Comparison of ENCODE assay signal across 30 cellular contexts in genomic region chr3:123832712-123833397, GRCh38.
"Had no signal": no experiment of that assay in that cellular context is flagged by ENCODE, and none has a peak within 500 bp of the region (broad histone marks: within the 10 kb centered on the region; RNA-seq: fewer than 3 reads in every experiment).

No MANE protein-coding gene starts in this region.

- H3K4me3 ChIP-seq: body of pancreas, colonic mucosa, dorsolateral prefrontal cortex, esophagus squamous epithelium, gastrocnemius medialis, left lung, lung, spleen, thyroid gland had no signal

- DNase-seq: activated CD4-positive, alpha-beta T cell treated with anti-CD3 and anti-CD28 coated beads, Interleukin-2, amount 10 ng/mL, durations not matched to agents 7 days and 5 days; activated CD4-positive, CD25-positive, alpha-beta regulatory T cell treated with anti-CD3 and anti-CD28 coated beads, Interleukin-2, amount 50 U/mL, for 72 hours; activated CD8-positive, alpha-beta memory T cell treated with anti-CD3 and anti-CD28 coated beads, Interleukin-2, amount 10 ng/mL, durations not matched to agents 7 days and 5 days; activated CD8-positive, alpha-beta T cell treated with anti-CD3 and anti-CD28 coated beads for 36 hours; activated effector memory CD4-positive, alpha-beta T cell treated with anti-CD3 and anti-CD28 coated beads, Interleukin-2, amount 50 U/mL, for 16 hours; activated naive CD4-positive, alpha-beta T cell treated with anti-CD3 and anti-CD28 coated beads, Interleukin-2, amount 10 ng/mL, durations not matched to agents 7 days and 5 days; activated T-cell treated with anti-CD3 and anti-CD28 coated beads for 4 hours; amygdala; body of pancreas; caudate nucleus; colonic mucosa; dorsolateral prefrontal cortex; esophagus squamous epithelium; gastrocnemius medialis; head of caudate nucleus; hypothalamus; kidney; left lung; natural killer cell; spleen; stimulated activated CD4-positive, alpha-beta T cell treated with anti-CD3 and anti-CD28 coated beads, Interleukin-4, amount 100 ng/mL, for 1 hour; stimulated activated naive CD8-positive, alpha-beta T cell treated with anti-CD3 and anti-CD28 coated beads, Interleukin-15, Interleukin-2, amounts not matched to agents 100 U/mL and 50 U/mL, for 24 hours; substantia nigra; T-cell; thyroid gland had no signal

- H3K27ac ChIP-seq: body of pancreas, colonic mucosa, dorsolateral prefrontal cortex, esophagus squamous epithelium, gastrocnemius medialis, left lung, spleen, thyroid gland, VCaP had no signal

- H3K4me3 Mint-ChIP-seq: activated CD4-positive, alpha-beta T cell treated with anti-CD3 and anti-CD28 coated beads, Interleukin-2, amount 10 ng/mL, durations not matched to agents 7 days and 5 days; activated CD8-positive, alpha-beta memory T cell treated with anti-CD3 and anti-CD28 coated beads, Interleukin-2, amount 10 ng/mL, durations not matched to agents 7 days and 5 days; activated CD8-positive, alpha-beta T cell treated with anti-CD3 and anti-CD28 coated beads for 36 hours; activated naive CD4-positive, alpha-beta T cell treated with anti-CD3 and anti-CD28 coated beads, Interleukin-2, amount 10 ng/mL, durations not matched to agents 7 days and 5 days; mesothelial cell of epicardium; natural killer cell; T-cell; T-helper 2 cell treated with Interferon-gamma antibody and Interleukin-4, amounts not matched to agents 5 μg/mL and 100 μg/mL, for 36 hours had no signal

- H3K4me1 Mint-ChIP-seq: activated CD4-positive, alpha-beta T cell treated with anti-CD3 and anti-CD28 coated beads, Interleukin-2, amount 10 ng/mL, durations not matched to agents 7 days and 5 days; activated CD8-positive, alpha-beta memory T cell treated with anti-CD3 and anti-CD28 coated beads, Interleukin-2, amount 10 ng/mL, durations not matched to agents 7 days and 5 days; activated naive CD4-positive, alpha-beta T cell treated with anti-CD3 and anti-CD28 coated beads, Interleukin-2, amount 10 ng/mL, durations not matched to agents 7 days and 5 days; mesothelial cell of epicardium; natural killer cell; T-cell had no signal

- H3K36me3 ChIP-seq: colonic mucosa, esophagus squamous epithelium, gastrocnemius medialis, left lung, spleen, thyroid gland had no signal

- H3K36me3 Mint-ChIP-seq: activated CD8-positive, alpha-beta memory T cell treated with anti-CD3 and anti-CD28 coated beads, Interleukin-2, amount 10 ng/mL, durations not matched to agents 7 days and 5 days; activated naive CD4-positive, alpha-beta T cell treated with anti-CD3 and anti-CD28 coated beads, Interleukin-2, amount 10 ng/mL, durations not matched to agents 7 days and 5 days; T-cell had no signal

- ATAC-seq: activated CD8-positive, alpha-beta memory T cell treated with anti-CD3 and anti-CD28 coated beads, Interleukin-2, amount 10 ng/mL, durations not matched to agents 7 days and 5 days; activated CD8-positive, alpha-beta T cell treated with anti-CD3 and anti-CD28 coated beads for 36 hours; body of pancreas; gastrocnemius medialis; left lung; natural killer cell; stimulated activated naive CD8-positive, alpha-beta T cell treated with anti-CD3 and anti-CD28 coated beads, Interleukin-15, Interleukin-2, amounts not matched to agents 100 U/mL and 50 U/mL, for 24 hours; T-cell had no signal

- H3K4me1 ChIP-seq: body of pancreas, colonic mucosa, esophagus squamous epithelium, gastrocnemius medialis, left lung, spleen, thyroid gland had no signal

- H3K27me3 ChIP-seq: body of pancreas, colonic mucosa, dorsolateral prefrontal cortex, gastrocnemius medialis, left lung, spleen, thyroid gland had no signal

- H3K27ac Mint-ChIP-seq: activated CD4-positive, alpha-beta T cell treated with anti-CD3 and anti-CD28 coated beads, Interleukin-2, amount 10 ng/mL, durations not matched to agents 7 days and 5 days; activated CD8-positive, alpha-beta memory T cell treated with anti-CD3 and anti-CD28 coated beads, Interleukin-2, amount 10 ng/mL, durations not matched to agents 7 days and 5 days; activated CD8-positive, alpha-beta T cell treated with anti-CD3 and anti-CD28 coated beads for 36 hours; activated naive CD4-positive, alpha-beta T cell treated with anti-CD3 and anti-CD28 coated beads, Interleukin-2, amount 10 ng/mL, durations not matched to agents 7 days and 5 days; mesothelial cell of epicardium; natural killer cell; progenitor cell of endocrine pancreas; T-cell; T-helper 2 cell treated with Interferon-gamma antibody and Interleukin-4, amounts not matched to agents 5 μg/mL and 100 μg/mL, for 36 hours had no signal

- H3K27me3 Mint-ChIP-seq: progenitor cell of endocrine pancreas had no signal

- H3K9me3 ChIP-seq: thyroid gland had no signal
